Comparison of ENCODE assay signal across 10 cellular contexts in the genomic region with DNA sequence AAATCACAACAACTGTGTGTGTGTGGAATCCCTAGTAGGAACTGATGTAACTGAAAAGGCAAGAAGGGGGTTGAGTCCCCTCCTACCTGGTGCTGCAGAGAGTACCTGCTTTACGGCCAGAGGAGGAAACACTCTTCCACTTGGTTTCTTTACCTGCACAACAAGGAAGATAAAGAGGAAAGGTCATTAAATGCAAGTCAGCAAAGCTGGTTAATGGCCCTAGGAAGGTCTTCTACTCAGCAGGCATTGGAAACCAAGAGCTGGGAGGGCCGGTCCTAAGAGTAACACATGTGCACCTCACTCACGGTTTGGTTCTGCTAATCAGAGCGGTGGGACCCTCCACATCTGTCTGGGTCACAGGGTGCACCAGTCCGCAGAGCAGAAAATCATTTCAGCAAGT. TPM values are rescaled to one million over a fixed set of nuclear protein-coding genes. Genes with fewer than 3 reads are reported as not detected.
DNase-seq lines count a peak whose midpoint lies in the region; ATAC-seq and TF ChIP-seq lines count a peak whose summit lies in the region.
"Not testable (repeated sequence)": the region's sequence is repeated elsewhere in the genome, so short reads cannot be mapped to it uniquely, and the experiment has no call there.
"Had no signal": no experiment of that assay in that cellular context is flagged by ENCODE, and none has a peak within 500 bp of the region (broad histone marks: within the 10 kb centered on the region; RNA-seq: fewer than 3 reads in every experiment).

No MANE protein-coding gene starts in this region.

- POLR2A ChIA-PET in BJ (lab: Charles Lee); naive thymus-derived CD8-positive, alpha-beta T cell (lab: Charles Lee): not testable (repeated sequence)

- not testable (repeated sequence) for H3K4me1 Mint-ChIP-seq in effector memory CD8-positive, alpha-beta T cell (ENCODE audit: low read depth in 2 of 2); naive thymus-derived CD8-positive, alpha-beta T cell; stimulated activated effector memory CD8-positive, alpha-beta T cell treated with anti-CD3 and anti-CD28 coated beads, Interleukin-12 subunit alpha, Interleukin-12 subunit beta, amount 100 ng/mL, for 72 hours

- H3K27me3 ChIP-seq in BJ (ENCODE audit: control insufficient read depth, insufficient read depth, low read length); HL-60 (ENCODE audit: insufficient read depth, poor library complexity, severe bottlenecking); SJSA1 (replicated peaks); iPS DF 6.9 (ENCODE audit: control insufficient read depth, insufficient read depth, low read length): not testable (repeated sequence)

- not testable (repeated sequence) for H3K9me3 ChIP-seq in SJSA1 (replicated peaks); iPS DF 6.9 (ENCODE audit: control insufficient read depth, insufficient read depth, low read length)

- not testable (repeated sequence) for H3K27me3 Mint-ChIP-seq in effector memory CD8-positive, alpha-beta T cell; naive thymus-derived CD8-positive, alpha-beta T cell

- WGBS in iPS DF 6.9 (ENCODE audit: insufficient coverage, insufficient read length) = no CpG with 5 or more reads among the region's 5 CpGs

- CTCF ChIA-PET in BJ (lab: Yijun Ruan, JAX) = not testable (repeated sequence)

- H3K4me3 Mint-ChIP-seq in effector memory CD8-positive, alpha-beta T cell = peak overlapping the region; percentile 90 to 91
- H3K4me3 Mint-ChIP-seq in naive thymus-derived CD8-positive, alpha-beta T cell = peak overlapping the region; percentile 84 to 97 (median 94)
- H3K4me3 Mint-ChIP-seq in stimulated activated effector memory CD8-positive, alpha-beta T cell treated with anti-CD3 and anti-CD28 coated beads, Interleukin-12 subunit alpha, Interleukin-12 subunit beta, amount 100 ng/mL, for 72 hours = peak overlapping the region; percentile 85

- H3K27ac Mint-ChIP-seq in activated naive CD4-positive, alpha-beta T cell treated with anti-CD3 and anti-CD28 coated beads, Interleukin-2, amount 50 U/mL, for 72 hours = peak overlapping the region; percentile 93 to 95
- peak overlapping the region; percentile 94 to 98 for H3K27ac Mint-ChIP-seq in effector memory CD8-positive, alpha-beta T cell
- H3K27ac Mint-ChIP-seq in naive thymus-derived CD8-positive, alpha-beta T cell = peak overlapping the region in 9 of 10 donors; percentile 25 to 99 (median 98)
- peak overlapping the region; percentile 93 for H3K27ac Mint-ChIP-seq in stimulated activated effector memory CD8-positive, alpha-beta T cell treated with anti-CD3 and anti-CD28 coated beads, Interleukin-12 subunit alpha, Interleukin-12 subunit beta, amount 100 ng/mL, for 72 hours

- peak overlapping the region; percentile 82 for H3K4me3 ChIP-seq in BJ (ENCODE audit: low read depth, low read length)
- H3K4me3 ChIP-seq in HL-60 (replicated peaks; ENCODE audit: insufficient read depth, low read length) = peak overlapping the region; percentile 86
- peak overlapping the region; percentile 82 for H3K4me3 ChIP-seq in SJSA1
- peak overlapping the region; percentile 61; the same call in 1 of the 2 replicates for H3K4me3 ChIP-seq in iPS DF 6.9 (ENCODE audit: low read length)

- not testable (repeated sequence) for H3K36me3 ChIP-seq in BJ (ENCODE audit: control insufficient read depth, insufficient read depth, low read length); SJSA1; iPS DF 6.9 (ENCODE audit: control insufficient read depth, insufficient read depth, low read length)

- H3K9me3 Mint-ChIP-seq in activated naive CD4-positive, alpha-beta T cell treated with anti-CD3 and anti-CD28 coated beads, Interleukin-2, amount 50 U/mL, for 72 hours; effector memory CD8-positive, alpha-beta T cell; naive thymus-derived CD8-positive, alpha-beta T cell; stimulated activated effector memory CD8-positive, alpha-beta T cell treated with anti-CD3 and anti-CD28 coated beads, Interleukin-12 subunit alpha, Interleukin-12 subunit beta, amount 100 ng/mL, for 72 hours: not testable (repeated sequence)

- ATAC-seq in activated naive CD4-positive, alpha-beta T cell treated with anti-CD3 and anti-CD28 coated beads, Interleukin-2, amount 50 U/mL, for 72 hours; effector memory CD8-positive, alpha-beta T cell (replicated peaks); naive thymus-derived CD8-positive, alpha-beta T cell; stimulated activated effector memory CD8-positive, alpha-beta T cell treated with anti-CD3 and anti-CD28 coated beads, Interleukin-12 subunit alpha, Interleukin-12 subunit beta, amount 100 ng/mL, for 72 hours: not testable (repeated sequence)

- not testable (repeated sequence) for H3K36me3 Mint-ChIP-seq in activated naive CD4-positive, alpha-beta T cell treated with anti-CD3 and anti-CD28 coated beads, Interleukin-2, amount 50 U/mL, for 72 hours; naive thymus-derived CD8-positive, alpha-beta T cell
- peaks cover 27% of the 10 kb centered on the region for H3K36me3 Mint-ChIP-seq in effector memory CD8-positive, alpha-beta T cell (ENCODE audit: insufficient read depth)
- H3K36me3 Mint-ChIP-seq in stimulated activated effector memory CD8-positive, alpha-beta T cell treated with anti-CD3 and anti-CD28 coated beads, Interleukin-12 subunit alpha, Interleukin-12 subunit beta, amount 100 ng/mL, for 72 hours = peaks cover 24% of the 10 kb centered on the region

- not testable (repeated sequence) for H3K4me1 ChIP-seq in SJSA1 (replicated peaks); iPS DF 6.9 (ENCODE audit: control insufficient read depth, insufficient read depth, low read length)

- not testable (repeated sequence) for TF ChIP-seq CTCF in BJ (IDR thresholded peaks at IDR 0.05; ENCODE audit: insufficient read depth, low read depth, low read length); HL-60 (IDR thresholded peaks at IDR 0.05; ENCODE audit: insufficient read depth, low read length)

- DNase-seq in BJ (ENCODE audit: low read depth); HL-60 (ENCODE audit: low read depth in 1 of 2, low spot score in 1 of 2); SJSA1 (ENCODE audit: low read depth in 1 of 2, low spot score in 2 of 2); activated naive CD4-positive, alpha-beta T cell treated with anti-CD3 and anti-CD28 coated beads, Interleukin-2, amount 50 U/mL, for 72 hours (ENCODE audit: low spot score in 2 of 2); effector memory CD8-positive, alpha-beta T cell; iPS DF 6.9 (ENCODE audit: low read depth, low spot score); naive thymus-derived CD8-positive, alpha-beta T cell; stimulated activated effector memory CD8-positive, alpha-beta T cell treated with anti-CD3 and anti-CD28 coated beads, Interleukin-12 subunit alpha, Interleukin-12 subunit beta, amount 100 ng/mL, for 72 hours (ENCODE audit: low spot score in 2 of 2): not testable (repeated sequence)

- peak overlapping the region; percentile 94 for H3K27ac ChIP-seq in HL-60 (replicated peaks)
- not testable (repeated sequence) for H3K27ac ChIP-seq in SJSA1; iPS DF 6.9 (ENCODE audit: low read length)

RNA-seq across cellular contexts. Expression of a gene that starts 1.0 kb away (rescaled TPM):
- 35.8 and 36.8 TPM in 2 replicates for polyA plus RNA-seq in BJ (2011; rRNA removed)
- polyA minus RNA-seq in BJ (2011; rRNA and poly(A)+ RNA removed) = 11.2 and 16.1 TPM in 2 replicates
- total RNA-seq in SJSA1 (2014; rRNA removed; shearing (Covaris generic)) = 23.6 and 31.3 TPM in 2 replicates
- total RNA-seq in activated naive CD4-positive, alpha-beta T cell treated with anti-CD3 and anti-CD28 coated beads, Interleukin-2, amount 50 U/mL, for 72 hours = 10 to 100 TPM; 24.2 to 34.0 TPM
- total RNA-seq in naive thymus-derived CD8-positive, alpha-beta T cell = 10 to 100 TPM; 39.9 to 47.1 TPM
- 10 to 100 TPM; 25.7 to 42.4 (median 26.5) TPM for polyA plus RNA-seq in naive thymus-derived CD8-positive, alpha-beta T cell

RNA-seq across cellular contexts. Expression of a gene that starts 8.0 kb away (rescaled TPM):
- polyA plus RNA-seq in BJ (2011; rRNA removed) = not detected in 2 replicates
- polyA minus RNA-seq in BJ (2011; rRNA and poly(A)+ RNA removed) = not detected in 2 replicates
- total RNA-seq in SJSA1 (2014; rRNA removed; shearing (Covaris generic)) = not detected in 2 replicates
- not detected for total RNA-seq in activated naive CD4-positive, alpha-beta T cell treated with anti-CD3 and anti-CD28 coated beads, Interleukin-2, amount 50 U/mL, for 72 hours
- not detected for total RNA-seq in naive thymus-derived CD8-positive, alpha-beta T cell
- polyA plus RNA-seq in naive thymus-derived CD8-positive, alpha-beta T cell = not detected
- total RNA-seq: glomerular endothelial cell, mononuclear cell had no signal

RNA-seq across cellular contexts. Expression of a gene that starts 56.3 kb away (rescaled TPM):
- not detected in 2 replicates for polyA plus RNA-seq in BJ (2011; rRNA removed)
- polyA minus RNA-seq in BJ (2011; rRNA and poly(A)+ RNA removed) = not detected in 2 replicates
- not detected in 2 replicates for total RNA-seq in SJSA1 (2014; rRNA removed; shearing (Covaris generic))
- not detected for total RNA-seq in activated naive CD4-positive, alpha-beta T cell treated with anti-CD3 and anti-CD28 coated beads, Interleukin-2, amount 50 U/mL, for 72 hours
- total RNA-seq in naive thymus-derived CD8-positive, alpha-beta T cell = not detected
- not detected for polyA plus RNA-seq in naive thymus-derived CD8-positive, alpha-beta T cell
- total RNA-seq: glomerular endothelial cell, mononuclear cell had no signal
